ENCODE assay signal across 29 cellular contexts in the genomic region with DNA sequence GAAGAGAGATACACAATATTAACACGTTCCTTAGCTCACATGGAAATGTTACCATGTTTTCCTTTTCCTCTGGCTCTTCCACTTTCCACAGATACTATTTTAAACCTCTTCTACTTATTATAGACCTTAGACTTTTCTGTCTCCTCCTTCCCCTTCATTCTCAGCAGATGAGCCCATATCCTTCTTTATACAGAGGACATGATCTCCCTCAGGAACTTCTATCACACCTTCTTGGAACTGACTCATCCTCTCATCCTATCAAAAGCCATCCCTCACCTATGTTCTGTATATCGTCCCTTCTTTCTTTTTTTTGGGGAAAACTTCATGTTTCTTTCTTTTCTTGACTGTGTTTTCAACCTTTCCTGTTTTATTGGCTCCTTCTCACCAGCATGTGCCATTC.
"Had no signal": no experiment of that assay in that cellular context is flagged by ENCODE, and none has a peak within 500 bp of the region (broad histone marks: within the 10 kb centered on the region; RNA-seq: fewer than 3 reads in every experiment).

No MANE protein-coding gene starts in this region.

- H3K4me3 Mint-ChIP-seq: activated CD4-positive, alpha-beta memory T cell treated with anti-CD3 and anti-CD28 coated beads, Interleukin-2, amount 10 ng/mL, durations not matched to agents 7 days and 5 days; activated CD4-positive, alpha-beta T cell treated with anti-CD3 and anti-CD28 coated beads, Interleukin-2, amount 10 ng/mL, durations not matched to agents 24 days and 14 days; nephron; stimulated activated naive B cell treated with anti-CD40 and anti-IgM and Interleukin-4, amounts not matched to agents 10 μg/mL and 1 μg/mL and 100 μg/mL, for 72 hours; T-helper 1 cell treated with Interleukin-12 subunit alpha and Interleukin-12 subunit beta and Interleukin-4 antibody, amounts not matched to agents 30 μg/mL and 1 μg/mL, for 36 hours had no signal

- H3K27me3 ChIP-seq: brain microvascular endothelial cell, heart left ventricle, ovary, right atrium auricular region, stomach, thyroid gland, upper lobe of left lung, vagina had no signal

- DNase-seq: activated CD4-positive, alpha-beta memory T cell treated with anti-CD3 and anti-CD28 coated beads, Interleukin-2, amount 10 ng/mL, durations not matched to agents 7 days and 5 days; activated CD4-positive, alpha-beta T cell treated with anti-CD3 and anti-CD28 coated beads, Interleukin-2, amount 10 ng/mL, durations not matched to agents 24 days and 14 days; activated CD4-positive, CD25-positive, alpha-beta regulatory T cell treated with anti-CD3 and anti-CD28 coated beads, Interleukin-2, amount 50 U/mL, for 72 hours; activated CD8-positive, alpha-beta memory T cell treated with anti-CD3 and anti-CD28 coated beads, Interleukin-2, amount 50 U/mL, for 48 hours; activated naive CD4-positive, alpha-beta T cell; activated T-cell treated with anti-CD3 and anti-CD28 coated beads, Interleukin-2, amount 50 U/mL, for 48 hours; amniotic stem cell; brain microvascular endothelial cell; central memory CD4-positive, alpha-beta T cell; heart left ventricle; hypothalamus; ovary; stimulated activated CD4-positive, alpha-beta T cell treated with anti-CD3 and anti-CD28 coated beads, Interleukin-15, amount 100 ng/mL, for 24 hours; stimulated activated CD4-positive, alpha-beta T cell treated with anti-CD3 and anti-CD28 coated beads, Interleukin-2, amount 100 ng/mL, for 24 hours; stimulated activated naive B cell treated with anti-CD40 and anti-IgM and Interleukin-4, amounts not matched to agents 10 μg/mL and 1 μg/mL and 100 μg/mL, for 72 hours; stomach; SW 1271; T-helper 9 cell; thyroid gland; upper lobe of left lung had no signal

- H3K27me3 Mint-ChIP-seq: activated CD4-positive, alpha-beta memory T cell treated with anti-CD3 and anti-CD28 coated beads, Interleukin-2, amount 10 ng/mL, durations not matched to agents 7 days and 5 days; activated CD4-positive, alpha-beta T cell treated with anti-CD3 and anti-CD28 coated beads, Interleukin-2, amount 10 ng/mL, durations not matched to agents 24 days and 14 days; stimulated activated naive B cell treated with anti-CD40 and anti-IgM and Interleukin-4, amounts not matched to agents 10 μg/mL and 1 μg/mL and 100 μg/mL, for 72 hours had no signal

- H3K36me3 ChIP-seq: ovary, prostate gland, right atrium auricular region, thyroid gland had no signal

- H3K9me3 Mint-ChIP-seq: activated CD4-positive, alpha-beta memory T cell treated with anti-CD3 and anti-CD28 coated beads, Interleukin-2, amount 10 ng/mL, durations not matched to agents 7 days and 5 days; activated CD4-positive, alpha-beta T cell treated with anti-CD3 and anti-CD28 coated beads, Interleukin-2, amount 10 ng/mL, durations not matched to agents 24 days and 14 days; nephron; T-helper 1 cell treated with Interleukin-12 subunit alpha and Interleukin-12 subunit beta and Interleukin-4 antibody, amounts not matched to agents 30 μg/mL and 1 μg/mL, for 36 hours had no signal

- H3K4me1 ChIP-seq: prostate gland had no signal

- ATAC-seq: heart left ventricle; stimulated activated naive B cell treated with anti-CD40 and anti-IgM and Interleukin-4, amounts not matched to agents 10 μg/mL and 1 μg/mL and 100 μg/mL, for 72 hours had no signal

- H3K9me3 ChIP-seq: heart left ventricle, ovary, prostate gland, right atrium auricular region, stomach, thyroid gland, upper lobe of left lung, vagina had no signal

- H3K4me1 Mint-ChIP-seq: nephron had no signal

- H3K27ac Mint-ChIP-seq: activated CD4-positive, alpha-beta memory T cell treated with anti-CD3 and anti-CD28 coated beads, Interleukin-2, amount 10 ng/mL, durations not matched to agents 7 days and 5 days; activated CD4-positive, alpha-beta T cell treated with anti-CD3 and anti-CD28 coated beads, Interleukin-2, amount 10 ng/mL, durations not matched to agents 24 days and 14 days; nephron; T-helper 1 cell treated with Interleukin-12 subunit alpha and Interleukin-12 subunit beta and Interleukin-4 antibody, amounts not matched to agents 30 μg/mL and 1 μg/mL, for 36 hours had no signal

- H3K27ac ChIP-seq: brain microvascular endothelial cell, heart left ventricle, ovary, prostate gland, stomach, thyroid gland, upper lobe of left lung, vagina, VCaP had no signal

- FAIRE-seq: astrocyte, endothelial cell of umbilical vein, TTC549 had no signal

- H3K4me3 ChIP-seq: heart left ventricle, ovary, prostate gland, right atrium auricular region, stomach, thyroid gland, upper lobe of left lung, vagina had no signal
